In the genomic region with DNA sequence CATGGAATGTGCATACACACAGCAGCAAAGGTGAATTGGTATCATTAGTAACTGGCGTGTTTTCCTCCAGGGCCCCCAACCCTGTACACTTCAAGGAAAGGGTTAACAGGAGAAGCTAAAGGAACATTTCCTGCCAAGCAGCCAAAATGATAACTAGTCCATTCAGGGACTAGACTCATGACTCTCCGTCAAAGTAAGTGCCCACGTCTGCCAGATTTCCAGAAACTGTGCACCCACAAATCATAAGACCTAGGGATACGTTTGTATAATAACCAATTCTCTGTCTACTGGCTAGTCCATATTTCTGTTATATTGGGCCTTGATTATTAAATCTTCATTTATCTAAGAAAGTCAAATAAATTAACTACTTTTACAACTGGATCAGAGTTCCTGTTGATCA, we compare ENCODE assay signal across 18 cellular contexts.
A peak's percentile ranks its signal among the peaks of the same experiment; 100 is the strongest.
DNase-seq lines count a peak whose midpoint lies in the region; ATAC-seq and TF ChIP-seq lines count a peak whose summit lies in the region.
"Had no signal": no experiment of that assay in that cellular context is flagged by ENCODE, and none has a peak within 500 bp of the region (broad histone marks: within the 10 kb centered on the region; RNA-seq: fewer than 3 reads in every experiment).

No MANE protein-coding gene starts in this region.

- no peaks in the 10 kb centered on the region for H3K36me3 ChIP-seq in BLaER1
- H3K36me3 ChIP-seq: BLaER1 treated with 17β-estradiol and CSF1 and Interleukin-3, amounts not matched to agents 10 nM and 100 nM had no signal

- peaks cover 80% of the 10 kb centered on the region for H3K4me1 ChIP-seq in BLaER1
- H3K4me1 ChIP-seq in foreskin keratinocyte: no peaks in the 10 kb centered on the region

- H3K4me2 ChIP-seq in BLaER1: peak overlapping the region; percentile 77
- H3K4me2 ChIP-seq: GM23338 had no signal

- H3K27ac ChIP-seq in BLaER1 (no peak overlapping the region), foreskin keratinocyte (no peak overlapping the region)

- DNase-seq in NCI-H69 (lab: John Stamatoyannopoulos, UW): peak; percentile 23
- no peak for DNase-seq in neural crest cell (ENCODE audit: low read depth, low spot score)
- DNase-seq in foreskin keratinocyte: no peak
- no peak for DNase-seq in CD14-positive monocyte (ENCODE audit: low spot score)
- DNase-seq in NCI-H345 (lab: John Stamatoyannopoulos, UW): no peak
- DNase-seq: Calu3; CD4-positive, alpha-beta memory T cell; COR-L47; DMS53; DMS79 treated with DMSO at 0.1 percent for 48 hours; GF-D8; H9; HFFc6 had no signal

- intact Hi-C loops in CD14-positive monocyte (cut with micrococcal nuclease): no loop called here

- H3K9me3 Mint-ChIP-seq in brain (peaks cover 0 to 4% (median 0%) of the 10 kb centered on the region in 5 experiments), neural crest cell (no peaks in the 10 kb centered on the region), CD14-positive monocyte (no peaks in the 10 kb centered on the region)
- H3K9me3 Mint-ChIP-seq: CD4-positive, alpha-beta memory T cell; GM23338; H9; HFFc6 had no signal

- no peak for TF ChIP-seq CTCF in brain (conservative IDR thresholded peaks at IDR 0.05)
- TF ChIP-seq CTCF in neural crest cell (conservative IDR thresholded peaks at IDR 0.05): no peak
- TF ChIP-seq CTCF in foreskin keratinocyte (conservative IDR thresholded peaks at IDR 0.05): no peak
- no peak for TF ChIP-seq CTCF in CD14-positive monocyte (IDR thresholded peaks at IDR 0.05)

- peaks cover 14% of the 10 kb centered on the region for H4K20me1 ChIP-seq in BLaER1

- H3K27me3 Mint-ChIP-seq in brain (peaks cover 14% of the 10 kb centered on the region), neural crest cell (ENCODE audit: low read depth) (no peaks in the 10 kb centered on the region), CD14-positive monocyte (ENCODE audit: low read depth in 3 of 3) (peaks cover 3 to 11% (median 4%) of the 10 kb centered on the region in 3 donors)

- peak overlapping the region in 1 of 5 experiments; percentile 30 for H3K4me3 Mint-ChIP-seq in brain
- peak overlapping the region; percentile 59 for H3K4me3 Mint-ChIP-seq in neural crest cell
- no peak overlapping the region for H3K4me3 Mint-ChIP-seq in CD14-positive monocyte
- H3K4me3 Mint-ChIP-seq: B cell; CD4-positive, alpha-beta memory T cell; GM23338; H9; HFFc6 had no signal

- peak overlapping the region in 3 of 5 experiments; percentile 49 to 85 (median 52) for H3K27ac Mint-ChIP-seq in brain
- H3K27ac Mint-ChIP-seq in neural crest cell (ENCODE audit: unreplicated experiment): no peak overlapping the region
- H3K27ac Mint-ChIP-seq in CD14-positive monocyte: no peak overlapping the region
- H3K27ac Mint-ChIP-seq: B cell; CD4-positive, alpha-beta memory T cell; GM23338; HFFc6 had no signal

- no peak overlapping the region for H3K4me3 ChIP-seq in BLaER1
- H3K4me3 ChIP-seq: BLaER1 treated with 17β-estradiol and CSF1 and Interleukin-3, amounts not matched to agents 10 nM and 100 nM; GM23338 had no signal

- peaks cover 32% of the 10 kb centered on the region for H3K27me3 ChIP-seq in BLaER1
- no peaks in the 10 kb centered on the region for H3K27me3 ChIP-seq in foreskin keratinocyte

- H3K4me1 Mint-ChIP-seq in brain: peaks cover 46% of the 10 kb centered on the region
- H3K4me1 Mint-ChIP-seq in neural crest cell: peaks cover 48% of the 10 kb centered on the region
- H3K4me1 Mint-ChIP-seq in CD14-positive monocyte: peaks cover 10% of the 10 kb centered on the region

- H3K36me3 Mint-ChIP-seq in brain: no peaks in the 10 kb centered on the region
- H3K36me3 Mint-ChIP-seq in neural crest cell (ENCODE audit: low read depth): no peaks in the 10 kb centered on the region
- H3K36me3 Mint-ChIP-seq in CD14-positive monocyte: no peaks in the 10 kb centered on the region
- H3K36me3 Mint-ChIP-seq: CD4-positive, alpha-beta memory T cell had no signal

- no peak overlapping the region for H3K9ac ChIP-seq in BLaER1

- H3K9me3 ChIP-seq in BLaER1: no peaks in the 10 kb centered on the region

- no peak for ATAC-seq in foreskin keratinocyte
- ATAC-seq: GM23338 had no signal

Comparison
In these comparisons a context has a peak if more than half of its experiments do, and no peak if none do; other contexts are left out.
1. H3K27ac Mint-ChIP-seq: peak in brain (3 of 5); none in neural crest cell (single experiment) and CD14-positive monocyte (0 of 7).